ENCODE assay signal across 1 cellular context in the genomic region with DNA sequence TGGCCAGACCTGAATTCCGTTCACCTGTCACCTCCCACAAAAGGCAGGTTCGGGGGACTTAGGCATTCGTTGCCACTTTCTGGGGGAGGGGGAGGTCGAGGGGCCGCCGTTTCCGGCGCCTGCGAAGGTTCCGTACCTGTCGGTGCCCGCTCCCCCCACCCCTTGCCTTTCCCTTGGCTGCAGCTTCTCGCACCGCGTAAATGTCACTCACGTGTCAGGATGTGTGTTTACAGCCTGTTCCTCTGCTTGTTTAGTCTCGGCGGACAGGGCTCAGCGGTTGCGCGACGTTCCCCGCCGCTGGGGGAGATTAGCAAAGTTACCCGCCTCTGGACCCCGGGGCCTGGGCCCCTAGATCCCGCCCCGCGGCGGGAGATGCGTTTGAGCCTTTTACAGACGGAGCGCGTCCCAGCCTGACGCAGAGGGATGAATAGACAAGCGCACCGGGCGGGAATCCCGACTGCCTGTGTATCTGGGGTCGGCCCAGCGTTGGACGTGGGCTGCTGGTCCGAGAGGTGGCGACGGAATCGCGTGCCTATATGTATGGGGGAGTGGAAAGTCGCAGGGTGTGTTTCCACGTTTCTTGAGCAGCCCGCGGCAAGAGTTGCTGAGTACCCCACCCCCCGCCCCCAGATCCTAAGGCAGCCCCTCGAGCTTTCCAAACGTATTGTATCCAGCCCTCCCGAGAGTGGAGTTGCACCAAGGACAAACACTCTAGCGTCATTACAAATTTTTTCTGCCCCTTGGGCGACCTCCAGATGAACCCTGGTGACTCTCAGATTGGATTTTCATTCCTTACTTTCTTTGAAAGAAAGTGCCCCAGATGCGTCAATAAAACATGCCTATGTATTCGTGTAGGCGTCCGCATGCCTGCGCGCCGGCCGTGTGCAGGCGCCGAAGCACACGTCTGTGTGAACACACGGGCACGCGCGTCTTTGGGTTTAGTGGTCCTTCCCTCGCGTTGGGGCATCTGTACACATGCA.
TF ChIP-seq lines count a peak whose summit lies in the region.

No MANE protein-coding gene starts in this region.

TF ChIP-seq in K562, 482 proteins besides CTCF, POLR2A, EP300 and RAD21 (continued from another document):
- TF ChIP-seq, protein P1, sequence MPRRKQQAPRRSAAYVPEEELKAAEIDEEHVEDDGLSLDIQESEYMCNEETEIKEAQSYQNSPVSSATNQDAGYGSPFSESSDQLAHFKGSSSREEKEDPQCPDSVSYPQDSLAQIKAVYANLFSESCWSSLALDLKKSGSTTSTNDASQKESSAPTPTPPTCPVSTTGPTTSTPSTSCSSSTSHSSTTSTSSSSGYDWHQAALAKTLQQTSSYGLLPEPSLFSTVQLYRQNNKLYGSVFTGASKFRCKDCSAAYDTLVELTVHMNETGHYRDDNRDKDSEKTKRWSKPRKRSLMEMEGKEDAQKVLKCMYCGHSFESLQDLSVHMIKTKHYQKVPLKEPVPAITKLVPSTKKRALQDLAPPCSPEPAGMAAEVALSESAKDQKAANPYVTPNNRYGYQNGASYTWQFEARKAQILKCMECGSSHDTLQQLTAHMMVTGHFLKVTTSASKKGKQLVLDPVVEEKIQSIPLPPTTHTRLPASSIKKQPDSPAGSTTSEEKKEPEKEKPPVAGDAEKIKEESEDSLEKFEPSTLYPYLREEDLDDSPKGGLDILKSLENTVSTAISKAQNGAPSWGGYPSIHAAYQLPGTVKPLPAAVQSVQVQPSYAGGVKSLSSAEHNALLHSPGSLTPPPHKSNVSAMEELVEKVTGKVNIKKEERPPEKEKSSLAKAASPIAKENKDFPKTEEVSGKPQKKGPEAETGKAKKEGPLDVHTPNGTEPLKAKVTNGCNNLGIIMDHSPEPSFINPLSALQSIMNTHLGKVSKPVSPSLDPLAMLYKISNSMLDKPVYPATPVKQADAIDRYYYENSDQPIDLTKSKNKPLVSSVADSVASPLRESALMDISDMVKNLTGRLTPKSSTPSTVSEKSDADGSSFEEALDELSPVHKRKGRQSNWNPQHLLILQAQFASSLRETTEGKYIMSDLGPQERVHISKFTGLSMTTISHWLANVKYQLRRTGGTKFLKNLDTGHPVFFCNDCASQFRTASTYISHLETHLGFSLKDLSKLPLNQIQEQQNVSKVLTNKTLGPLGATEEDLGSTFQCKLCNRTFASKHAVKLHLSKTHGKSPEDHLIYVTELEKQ (CRISPR knock-in tag; IDR thresholded peaks at IDR 0.05) = no peak
